ENCODE assay signal across 20 cellular contexts in the genomic region with DNA sequence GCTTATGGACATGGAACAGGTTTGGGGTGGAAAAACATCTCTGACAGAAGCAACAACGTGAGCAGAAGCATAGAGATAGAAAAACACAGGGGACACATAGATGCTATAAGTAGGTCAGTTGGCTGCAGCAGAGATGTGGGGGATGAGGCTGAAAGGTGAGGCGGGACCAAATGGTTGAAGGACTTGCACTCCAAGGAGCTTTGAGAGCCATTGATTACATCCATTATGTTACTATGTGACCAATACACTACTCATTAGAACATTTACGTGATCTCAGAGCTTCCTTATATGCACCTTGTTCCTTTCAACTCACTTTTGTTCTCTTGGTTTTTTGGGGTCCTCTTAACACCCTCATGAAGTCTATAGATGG.
"Had no signal": no experiment of that assay in that cellular context is flagged by ENCODE, and none has a peak within 500 bp of the region (broad histone marks: within the 10 kb centered on the region; RNA-seq: fewer than 3 reads in every experiment).

No MANE protein-coding gene starts in this region.

- FAIRE-seq: RCC 7860 had no signal

- H3K27ac ChIP-seq: HL-60 had no signal

- ATAC-seq: SK-N-SH treated with all-trans-retinoic acid at 6 μM for 48 hours had no signal

- DNase-seq: KBM-7, MV-4-11, NCI-H1092, NCI-H1105 treated with DMSO at 0.1 percent for 48 hours, NCI-H1436, NCI-H187, NCI-H2029, NCI-H2081 treated with DMSO at 0.1 percent for 48 hours, NCI-H2171, NCI-H226, NCI-H446, NCI-H510A, NCI-H524 treated with DMSO at 0.1 percent for 48 hours, NCI-H69, NCI-H774, Right ventricle myocardium superior, RPMI8226 had no signal
